In the genomic region with DNA sequence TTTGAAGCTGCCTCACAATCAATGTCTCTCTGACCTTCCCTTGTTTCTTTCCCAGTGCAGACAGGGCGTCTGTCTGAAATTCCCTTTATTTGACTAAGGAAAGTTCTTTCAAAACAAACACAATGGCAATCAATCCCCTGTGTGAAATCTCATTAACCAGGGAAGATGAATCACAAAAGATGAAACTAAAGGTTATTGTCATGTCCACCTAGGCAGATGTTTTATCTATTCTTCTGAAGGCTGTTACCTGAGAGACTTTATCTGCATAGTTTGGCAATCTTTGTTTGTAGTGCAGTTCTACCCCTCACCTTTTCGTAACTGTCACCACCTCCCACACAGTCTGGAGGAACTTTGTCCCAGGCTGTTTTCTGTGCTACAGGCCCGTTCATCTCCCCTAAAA, we compare ENCODE assay signal across 17 cellular contexts.
"Had no signal": no experiment of that assay in that cellular context is flagged by ENCODE, and none has a peak within 500 bp of the region (broad histone marks: within the 10 kb centered on the region; RNA-seq: fewer than 3 reads in every experiment).

No MANE protein-coding gene starts in this region.

- H3K4me1 Mint-ChIP-seq: activated naive CD8-positive, alpha-beta T cell treated with anti-CD3 and anti-CD28 coated beads, Interleukin-2, amount 50 U/mL, for 24 hours; central memory CD8-positive, alpha-beta T cell; memory B cell; nephron had no signal

- H3K27me3 ChIP-seq: gastrocnemius medialis, pancreas had no signal

- H3K4me3 ChIP-seq: gastrocnemius medialis, left ventricle myocardium inferior, pancreas, skin epidermis had no signal

- H3K9me3 Mint-ChIP-seq: activated naive CD8-positive, alpha-beta T cell treated with anti-CD3 and anti-CD28 coated beads, Interleukin-2, amount 50 U/mL, for 24 hours; activated T-helper 1 cell treated with anti-CD3 and anti-CD28 coated beads, Interleukin-12 subunit alpha, Interleukin-12 subunit beta, Interleukin-2, Interleukin-4 antibody, amounts not matched to agents 30 ng/mL and 10 ng/mL and 1 ng/mL, durations not matched to agents 14 hours and 24 hours and 36 hours; memory B cell had no signal

- ATAC-seq: activated naive CD8-positive, alpha-beta T cell treated with anti-CD3 and anti-CD28 coated beads, Interleukin-2, amount 50 U/mL, for 24 hours; gastrocnemius medialis; pancreas had no signal

- H3K4me1 ChIP-seq: gastrocnemius medialis, left ventricle myocardium inferior, pancreas had no signal

- DNase-seq: activated CD4-positive, alpha-beta T cell treated with anti-CD3 and anti-CD28 coated beads for 48 hours; activated naive CD4-positive, alpha-beta T cell; activated naive CD8-positive, alpha-beta T cell treated with anti-CD3 and anti-CD28 coated beads, Interleukin-2, amount 50 U/mL, for 24 hours; cortex of kidney; effector CD8-positive, alpha-beta T cell; gastrocnemius medialis; left ventricle myocardium inferior; pancreas; retina; T-helper 1 cell had no signal

- H3K27ac Mint-ChIP-seq: activated naive CD8-positive, alpha-beta T cell treated with anti-CD3 and anti-CD28 coated beads, Interleukin-2, amount 50 U/mL, for 24 hours; activated T-helper 1 cell treated with anti-CD3 and anti-CD28 coated beads, Interleukin-12 subunit alpha, Interleukin-12 subunit beta, Interleukin-2, Interleukin-4 antibody, amounts not matched to agents 30 ng/mL and 10 ng/mL and 1 ng/mL, durations not matched to agents 14 hours and 24 hours and 36 hours; memory B cell; nephron had no signal

- H3K27ac ChIP-seq: gastrocnemius medialis, left ventricle myocardium inferior, pancreas, skin epidermis had no signal

- H3K27me3 Mint-ChIP-seq: activated naive CD8-positive, alpha-beta T cell treated with anti-CD3 and anti-CD28 coated beads, Interleukin-2, amount 50 U/mL, for 24 hours; central memory CD8-positive, alpha-beta T cell; memory B cell had no signal

- H3K9me3 ChIP-seq: gastrocnemius medialis had no signal

- FAIRE-seq: islet of Langerhans, pancreas, urothelium cell line had no signal

- H3K4me3 Mint-ChIP-seq: activated naive CD8-positive, alpha-beta T cell treated with anti-CD3 and anti-CD28 coated beads, Interleukin-2, amount 50 U/mL, for 24 hours; activated T-helper 1 cell treated with anti-CD3 and anti-CD28 coated beads, Interleukin-12 subunit alpha, Interleukin-12 subunit beta, Interleukin-2, Interleukin-4 antibody, amounts not matched to agents 30 ng/mL and 10 ng/mL and 1 ng/mL, durations not matched to agents 14 hours and 24 hours and 36 hours; central memory CD8-positive, alpha-beta T cell; memory B cell; nephron had no signal

- H3K36me3 Mint-ChIP-seq: memory B cell had no signal

- H3K36me3 ChIP-seq: gastrocnemius medialis, left ventricle myocardium inferior, pancreas had no signal
